Comparison of ENCODE assay signal across 18 cellular contexts in genomic region chr4:109368661-109369060, GRCh38.
DNase-seq lines count a peak whose midpoint lies in the region; ATAC-seq and TF ChIP-seq lines count a peak whose summit lies in the region.
"Had no signal": no experiment of that assay in that cellular context is flagged by ENCODE, and none has a peak within 500 bp of the region (broad histone marks: within the 10 kb centered on the region; RNA-seq: fewer than 3 reads in every experiment).

No MANE protein-coding gene starts in this region.

- 87 to 95% (median 88%) methylated on average over 3 of the region's 3 CpGs for WGBS in spleen, 5 donors

- TF ChIP-seq POLR2A in spleen (IDR thresholded peaks at IDR 0.05), result no peak

- H3K9me3 ChIP-seq in naive thymus-derived CD4-positive, alpha-beta T cell (ENCODE audit: control insufficient read depth in 2 of 3, low read length in 3 of 3), result no peaks in the 10 kb centered on the region
- H3K9me3 ChIP-seq in spleen, result no peaks in the 10 kb centered on the region

- H3K4me1 Mint-ChIP-seq in WTC11, result peaks cover 3% of the 10 kb centered on the region; the same call in 1 of the 2 replicates
- H3K4me1 Mint-ChIP-seq in naive thymus-derived CD4-positive, alpha-beta T cell, result no peaks in the 10 kb centered on the region

- H3K4me3 ChIP-seq in AG10803 (ENCODE audit: low read length) (no peak overlapping the region), spleen (no peak overlapping the region)
- H3K4me3 ChIP-seq in naive thymus-derived CD4-positive, alpha-beta T cell (ENCODE audit: low read length), result no peak overlapping the region

- no peak overlapping the region for H3K27ac ChIP-seq in naive thymus-derived CD4-positive, alpha-beta T cell (ENCODE audit: low read depth, low read length)
- no peak overlapping the region for H3K27ac ChIP-seq in spleen

- POLR2A ChIA-PET in WTC11 (lab: Charles Lee), result no interaction called here
- POLR2A ChIA-PET in naive thymus-derived CD4-positive, alpha-beta T cell (lab: Charles Lee), result no interaction called here

- intact Hi-C loops in naive thymus-derived CD4-positive, alpha-beta T cell (cut with micrococcal nuclease), result no loop called here
- intact Hi-C loops in spleen (cut with DNase I; ENCODE audit: low total_unique reads), result no loop called here

- CTCF ChIA-PET in WTC11 (lab: Charles Lee), result no interaction called here
- CTCF ChIA-PET in naive thymus-derived CD4-positive, alpha-beta T cell (lab: Charles Lee), result no interaction called here

- no peaks in the 10 kb centered on the region for H3K4me1 ChIP-seq in naive thymus-derived CD4-positive, alpha-beta T cell (ENCODE audit: control insufficient read depth in 2 of 2, insufficient read depth in 2 of 2, low read length in 2 of 2)
- no peaks in the 10 kb centered on the region for H3K4me1 ChIP-seq in spleen

- H3K27me3 Mint-ChIP-seq in WTC11 (ENCODE audit: low read depth), result no peaks in the 10 kb centered on the region
- H3K27me3 Mint-ChIP-seq in naive thymus-derived CD4-positive, alpha-beta T cell, result peaks cover 0 to 63% (median 27%) of the 10 kb centered on the region in 5 donors

- peak; percentile 39; the same call in 1 of the 2 replicates for ATAC-seq in WTC11
- no peak for ATAC-seq in naive thymus-derived CD4-positive, alpha-beta T cell
- ATAC-seq: CD8-positive, alpha-beta T cell; Right ventricle myocardium inferior had no signal

- no peaks in the 10 kb centered on the region; the same call in 1 of the 2 replicates for H3K9me3 Mint-ChIP-seq in WTC11
- H3K9me3 Mint-ChIP-seq in naive thymus-derived CD4-positive, alpha-beta T cell, result peaks cover 0 to 4% (median 0%) of the 10 kb centered on the region in 11 donors
- H3K9me3 Mint-ChIP-seq: CD8-positive, alpha-beta T cell had no signal

- no peaks in the 10 kb centered on the region for H3K36me3 ChIP-seq in naive thymus-derived CD4-positive, alpha-beta T cell (ENCODE audit: control insufficient read depth in 2 of 3, insufficient read depth in 3 of 3, low read length in 3 of 3)
- H3K36me3 ChIP-seq in spleen, result no peaks in the 10 kb centered on the region

- TF ChIP-seq CTCF in AG10803 (conservative IDR thresholded peaks at IDR 0.05; ENCODE audit: low read length) (no peak), WTC11 (IDR thresholded peaks at IDR 0.05) (no peak), spleen (IDR thresholded peaks at IDR 0.05 in 8 of 11, conservative IDR thresholded peaks at IDR 0.05 in 3 of 11) (no peak)

- H3K4me3 Mint-ChIP-seq in WTC11, result no peak overlapping the region
- H3K4me3 Mint-ChIP-seq in naive thymus-derived CD4-positive, alpha-beta T cell, result no peak overlapping the region
- H3K4me3 Mint-ChIP-seq: CD8-positive, alpha-beta T cell had no signal

- H3K27ac Mint-ChIP-seq in WTC11, result no peak overlapping the region
- no peak overlapping the region for H3K27ac Mint-ChIP-seq in naive thymus-derived CD4-positive, alpha-beta T cell
- H3K27ac Mint-ChIP-seq: CD8-positive, alpha-beta T cell had no signal

- no peaks in the 10 kb centered on the region for H3K36me3 Mint-ChIP-seq in WTC11
- no peaks in the 10 kb centered on the region for H3K36me3 Mint-ChIP-seq in naive thymus-derived CD4-positive, alpha-beta T cell
- H3K36me3 Mint-ChIP-seq: CD8-positive, alpha-beta T cell had no signal

- H3K27me3 ChIP-seq in naive thymus-derived CD4-positive, alpha-beta T cell (ENCODE audit: control insufficient read depth in 2 of 2, insufficient read depth in 2 of 2, low read length in 2 of 2), result no peaks in the 10 kb centered on the region
- H3K27me3 ChIP-seq in spleen (replicated peaks in 1 of 7), result peaks cover 0 to 9% (median 0%) of the 10 kb centered on the region in 7 donors

- DNase-seq in AG10803 (ENCODE audit: low read depth) (peak; percentile 25), WTC11 (ENCODE audit: low spot score) (no peak), islet precursor cell (peak; percentile 62), non-pigmented ciliary epithelial cell (ENCODE audit: low read depth) (peak; percentile 11), nucleus accumbens (lab: John Stamatoyannopoulos, UW) (no peak), spleen (no peak)
- DNase-seq in naive thymus-derived CD4-positive, alpha-beta T cell, result no peak
- DNase-seq in activated CD8-positive, alpha-beta memory T cell treated with anti-CD3 and anti-CD28 coated beads for 24 hours, result no peak
- DNase-seq: 8988T; AML-193; C1 segment of cervical spinal cord; CD8-positive, alpha-beta T cell; DMS153; Karpas-422; NCI-H1417 treated with DMSO at 0.1 percent for 48 hours; NCI-H187; NCI-H446 treated with DMSO at 0.1 percent for 48 hours had no signal

TF ChIP-seq in WTC11, 78 proteins besides CTCF, POLR2A, EP300 and RAD21:
- no peak for TF ChIP-seq SP1 (CRISPR knock-in tag; conservative IDR thresholded peaks at IDR 0.05)
- no peak for TF ChIP-seq HMGXB4 (CRISPR knock-in tag; IDR thresholded peaks at IDR 0.05)
- TF ChIP-seq SMAD3 (CRISPR knock-in tag; IDR thresholded peaks at IDR 0.05; ENCODE audit: borderline replicate concordance), result no peak
- TF ChIP-seq NFATC4 (CRISPR knock-in tag; IDR thresholded peaks at IDR 0.05), result no peak
- no peak for TF ChIP-seq EMX1 (CRISPR knock-in tag; IDR thresholded peaks at IDR 0.05)
- no peak for TF ChIP-seq ZNF396 (CRISPR knock-in tag; IDR thresholded peaks at IDR 0.05; ENCODE audit: borderline replicate concordance)

Comparison
In these comparisons a context has a peak if more than half of its experiments do, and no peak if none do; other contexts are left out.
1. DNase-seq: peak in AG10803 (single experiment), islet precursor cell (single experiment) and non-pigmented ciliary epithelial cell (single experiment); none in WTC11 (single experiment), naive thymus-derived CD4-positive, alpha-beta T cell (0 of 9), activated CD8-positive, alpha-beta memory T cell treated with anti-CD3 and anti-CD28 coated beads for 24 hours (single experiment), nucleus accumbens (0 of 56) and spleen (single experiment).